1 cellular context compared by ENCODE assay signal in genomic region chr1:88935522-88936222, GRCh38.
TF ChIP-seq lines count a peak whose summit lies in the region.

No MANE protein-coding gene starts in this region.

TF ChIP-seq in HepG2, 621 proteins besides CTCF, POLR2A, EP300 and RAD21 (continued from another document and continues in another):
- TF ChIP-seq PATZ1 (CRISPR knock-in tag; IDR thresholded peaks at IDR 0.05), result peak; percentile 52; the same call in 1 of the 2 replicates
- no peak for TF ChIP-seq ZNF616 (CRISPR knock-in tag; IDR thresholded peaks at IDR 0.05; ENCODE audit: low read depth)
- TF ChIP-seq ATF3 (CRISPR knock-in tag; IDR thresholded peaks at IDR 0.05), result no peak
- TF ChIP-seq ZNF264 (CRISPR knock-in tag; IDR thresholded peaks at IDR 0.05), result peak; percentile 84
- no peak for TF ChIP-seq DPF2 (CRISPR knock-in tag; IDR thresholded peaks at IDR 0.05; ENCODE audit: borderline replicate concordance, low read depth)
- no peak for TF ChIP-seq NCOA5 (CRISPR knock-in tag; IDR thresholded peaks at IDR 0.05)
- TF ChIP-seq SIX4 (CRISPR knock-in tag; IDR thresholded peaks at IDR 0.05), result peak; percentile 89
- no peak for TF ChIP-seq ZFP1 (CRISPR knock-in tag; IDR thresholded peaks at IDR 0.05)
- TF ChIP-seq MAZ (IDR thresholded peaks at IDR 0.05; ENCODE audit: borderline replicate concordance, low read depth, low read length), result no peak
- no peak for TF ChIP-seq MAZ (CRISPR knock-in tag; IDR thresholded peaks at IDR 0.05; ENCODE audit: low read depth)
- TF ChIP-seq ZBTB26 (CRISPR knock-in tag; IDR thresholded peaks at IDR 0.05; ENCODE audit: borderline replicate concordance), result no peak
- peak; percentile 46; the same call in 1 of the 2 replicates for TF ChIP-seq FOXP1 (IDR thresholded peaks at IDR 0.05)
- TF ChIP-seq FOXP1 (CRISPR knock-in tag; IDR thresholded peaks at IDR 0.05), result peak; percentile 78
- no peak for TF ChIP-seq SIN3B (IDR thresholded peaks at IDR 0.05; ENCODE audit: low read length)
- no peak for TF ChIP-seq ZNF234 (CRISPR knock-in tag; conservative IDR thresholded peaks at IDR 0.05)
- TF ChIP-seq YY1 (IDR thresholded peaks at IDR 0.05; ENCODE audit: insufficient read depth, insufficient replicate concordance, low read depth, low read length), result no peak
- TF ChIP-seq TBX2 (CRISPR knock-in tag; IDR thresholded peaks at IDR 0.05; ENCODE audit: borderline replicate concordance), result peak; percentile 79; the same call in 1 of the 2 replicates
- peak; percentile 60 for TF ChIP-seq HOXA3 (CRISPR knock-in tag; IDR thresholded peaks at IDR 0.05)
- no peak for TF ChIP-seq HNF1A (IDR thresholded peaks at IDR 0.05; ENCODE audit: low read depth)
- peak; percentile 18; the same call in 1 of the 2 replicates for TF ChIP-seq HNF1A (CRISPR knock-in tag; IDR thresholded peaks at IDR 0.05; ENCODE audit: borderline replicate concordance)
- no peak for TF ChIP-seq PRPF4 (IDR thresholded peaks at IDR 0.05; ENCODE audit: low read depth, low read length, poor library complexity, severe bottlenecking)
- peak; percentile 77 for TF ChIP-seq FOXA3 (CRISPR knock-in tag; IDR thresholded peaks at IDR 0.05)
- TF ChIP-seq ZNF768 (CRISPR knock-in tag; IDR thresholded peaks at IDR 0.05), result no peak
- no peak for TF ChIP-seq ZNF501 (CRISPR knock-in tag; IDR thresholded peaks at IDR 0.05)
- no peak for TF ChIP-seq ZNF547 (CRISPR knock-in tag; IDR thresholded peaks at IDR 0.05)
- peak; percentile 84; the same call in 1 of the 2 replicates for TF ChIP-seq RXRA (CRISPR knock-in tag; IDR thresholded peaks at IDR 0.05)
- TF ChIP-seq DR1 (CRISPR knock-in tag; IDR thresholded peaks at IDR 0.05), result no peak
- TF ChIP-seq NFATC3 (CRISPR knock-in tag; IDR thresholded peaks at IDR 0.05), result no peak
- no peak for TF ChIP-seq ARNTL (CRISPR knock-in tag; IDR thresholded peaks at IDR 0.05)
- TF ChIP-seq GTF3A (CRISPR knock-in tag; conservative IDR thresholded peaks at IDR 0.05), result no peak
- TF ChIP-seq ZNF256 (CRISPR knock-in tag; conservative IDR thresholded peaks at IDR 0.05), result no peak
- peak; percentile 76; the same call in 1 of the 2 replicates for TF ChIP-seq HMG20A (CRISPR knock-in tag; IDR thresholded peaks at IDR 0.05; ENCODE audit: borderline replicate concordance)
- no peak for TF ChIP-seq MLLT10 (CRISPR knock-in tag; IDR thresholded peaks at IDR 0.05)
- 0 out of 2 replicates have a peak, but pooled peaks have one; percentile 47 for TF ChIP-seq ZNF503 (CRISPR knock-in tag; IDR thresholded peaks at IDR 0.05)
- TF ChIP-seq SMAD3 (CRISPR knock-in tag; IDR thresholded peaks at IDR 0.05), result no peak
- no peak for TF ChIP-seq ZIK1 (CRISPR knock-in tag; IDR thresholded peaks at IDR 0.05; ENCODE audit: borderline replicate concordance, low read depth)
- TF ChIP-seq HOMEZ (CRISPR knock-in tag; IDR thresholded peaks at IDR 0.05; ENCODE audit: low read depth), result peak; percentile 87
- TF ChIP-seq SKI (IDR thresholded peaks at IDR 0.05; ENCODE audit: partially characterized antibody), result peak; percentile 62
- no peak for TF ChIP-seq GLMP (CRISPR knock-in tag; IDR thresholded peaks at IDR 0.05; ENCODE audit: borderline replicate concordance)
- TF ChIP-seq ARID5B (CRISPR knock-in tag; IDR thresholded peaks at IDR 0.05), result peak; percentile 86
- TF ChIP-seq ZNF441 (CRISPR knock-in tag; IDR thresholded peaks at IDR 0.05; ENCODE audit: borderline replicate concordance), result no peak
- TF ChIP-seq EEA1 (CRISPR knock-in tag; IDR thresholded peaks at IDR 0.05; ENCODE audit: borderline replicate concordance), result no peak
- no peak for TF ChIP-seq NAIF1 (CRISPR knock-in tag; IDR thresholded peaks at IDR 0.05; ENCODE audit: borderline replicate concordance)
- TF ChIP-seq HDAC1 (CRISPR knock-in tag; IDR thresholded peaks at IDR 0.05), result peak; percentile 72
- TF ChIP-seq MEIS2 (CRISPR knock-in tag; IDR thresholded peaks at IDR 0.05), result no peak
- no peak for TF ChIP-seq ZNF232 (CRISPR knock-in tag; IDR thresholded peaks at IDR 0.05; ENCODE audit: borderline replicate concordance)
- no peak for TF ChIP-seq ATM (IDR thresholded peaks at IDR 0.05; ENCODE audit: borderline replicate concordance)
- TF ChIP-seq ZEB1 (IDR thresholded peaks at IDR 0.05; ENCODE audit: insufficient replicate concordance, low read depth), result peak; percentile 41
- TF ChIP-seq ZNF317 (CRISPR knock-in tag; IDR thresholded peaks at IDR 0.05), result peak; percentile 98
- 0 out of 2 replicates have a peak, but pooled peaks have one; percentile 66 for TF ChIP-seq SSRP1 (CRISPR knock-in tag; IDR thresholded peaks at IDR 0.05)
- no peak for TF ChIP-seq ZNF776 (CRISPR knock-in tag; IDR thresholded peaks at IDR 0.05)
- TF ChIP-seq ZNF629 (CRISPR knock-in tag; conservative IDR thresholded peaks at IDR 0.05), result 0 out of 2 replicates have a peak, but pooled peaks have one; percentile 41
- TF ChIP-seq SATB2 (CRISPR knock-in tag; IDR thresholded peaks at IDR 0.05), result 0 out of 2 replicates have a peak, but pooled peaks have one; percentile 34
- 0 out of 2 replicates have a peak, but pooled peaks have one; percentile 35 for TF ChIP-seq NR2F2 (IDR thresholded peaks at IDR 0.05; ENCODE audit: borderline replicate concordance, low read depth)
- TF ChIP-seq RNF2 (conservative IDR thresholded peaks at IDR 0.05; ENCODE audit: low read depth), result no peak
- 0 out of 2 replicates have a peak, but pooled peaks have one; percentile 23 for TF ChIP-seq BRCA1 (CRISPR knock-in tag; IDR thresholded peaks at IDR 0.05)
- no peak for TF ChIP-seq ZNF569 (CRISPR knock-in tag; IDR thresholded peaks at IDR 0.05; ENCODE audit: borderline replicate concordance)
- TF ChIP-seq NCOR1 (IDR thresholded peaks at IDR 0.05; ENCODE audit: borderline replicate concordance, low read length), result peak; percentile 44; the same call in 1 of the 2 replicates
